Comparison of ENCODE assay signal across 15 cellular contexts in genomic region chr22:19231986-19232385, GRCh38.
"Had no signal": no experiment of that assay in that cellular context is flagged by ENCODE, and none has a peak within 500 bp of the region (broad histone marks: within the 10 kb centered on the region; RNA-seq: fewer than 3 reads in every experiment).

No MANE protein-coding gene starts in this region.

- H3K4me3 ChIP-seq: SJSA1, SK-N-MC had no signal

- H3K9me3 ChIP-seq: SJSA1 had no signal

- DNase-seq: KBM-7, MV-4-11, NCI-H1048, NCI-H187, NCI-H2227 treated with DMSO at 0.1 percent for 48 hours, NCI-H446 treated with DMSO at 0.1 percent for 48 hours, NCI-H526, NCI-H82, Right ventricle myocardium superior, RPMI8226, SIG-M5 had no signal

- H3K27ac ChIP-seq: HL-60, SJSA1, SK-N-MC had no signal

- H3K4me3 Mint-ChIP-seq: IgD-negative memory B cell had no signal

- H3K9me3 Mint-ChIP-seq: IgD-negative memory B cell had no signal

- H3K27ac Mint-ChIP-seq: IgD-negative memory B cell had no signal

- H3K4me1 Mint-ChIP-seq: IgD-negative memory B cell had no signal
